ENCODE assay signal across 1 cellular context in the genomic region with DNA sequence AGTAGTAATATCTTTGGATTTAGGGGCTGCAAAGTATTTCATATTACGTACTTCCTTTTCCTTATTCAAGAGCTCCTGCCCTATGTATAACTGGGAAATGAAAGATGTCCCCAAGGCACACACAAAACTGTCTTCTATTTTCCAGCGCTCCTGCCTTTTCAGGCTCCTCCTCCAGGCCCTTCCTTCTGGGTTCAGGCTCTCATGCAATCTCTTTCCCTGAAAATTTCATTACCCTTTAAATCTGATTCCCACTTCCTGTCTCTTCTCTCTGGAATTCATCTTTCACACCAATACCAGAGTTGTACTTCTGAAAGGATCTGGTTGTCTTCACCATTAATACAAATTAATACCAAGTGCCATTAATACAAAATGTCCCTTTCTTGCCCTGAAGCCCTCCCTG.
TF ChIP-seq lines count a peak whose summit lies in the region.

No MANE protein-coding gene starts in this region.

TF ChIP-seq in SK-N-SH treated with all-trans-retinoic acid at 6 μM for 48 hours, 23 proteins besides CTCF, POLR2A, EP300 and RAD21:
- TF ChIP-seq ESRRG (CRISPR knock-in tag; IDR thresholded peaks at IDR 0.05) (no peak), ZFP3 (CRISPR knock-in tag; IDR thresholded peaks at IDR 0.05) (no peak), ZFP30 (CRISPR knock-in tag; IDR thresholded peaks at IDR 0.05) (no peak), PPARA (CRISPR knock-in tag; IDR thresholded peaks at IDR 0.05; ENCODE audit: borderline replicate concordance) (no peak)
- TF ChIP-seq, protein P1, sequence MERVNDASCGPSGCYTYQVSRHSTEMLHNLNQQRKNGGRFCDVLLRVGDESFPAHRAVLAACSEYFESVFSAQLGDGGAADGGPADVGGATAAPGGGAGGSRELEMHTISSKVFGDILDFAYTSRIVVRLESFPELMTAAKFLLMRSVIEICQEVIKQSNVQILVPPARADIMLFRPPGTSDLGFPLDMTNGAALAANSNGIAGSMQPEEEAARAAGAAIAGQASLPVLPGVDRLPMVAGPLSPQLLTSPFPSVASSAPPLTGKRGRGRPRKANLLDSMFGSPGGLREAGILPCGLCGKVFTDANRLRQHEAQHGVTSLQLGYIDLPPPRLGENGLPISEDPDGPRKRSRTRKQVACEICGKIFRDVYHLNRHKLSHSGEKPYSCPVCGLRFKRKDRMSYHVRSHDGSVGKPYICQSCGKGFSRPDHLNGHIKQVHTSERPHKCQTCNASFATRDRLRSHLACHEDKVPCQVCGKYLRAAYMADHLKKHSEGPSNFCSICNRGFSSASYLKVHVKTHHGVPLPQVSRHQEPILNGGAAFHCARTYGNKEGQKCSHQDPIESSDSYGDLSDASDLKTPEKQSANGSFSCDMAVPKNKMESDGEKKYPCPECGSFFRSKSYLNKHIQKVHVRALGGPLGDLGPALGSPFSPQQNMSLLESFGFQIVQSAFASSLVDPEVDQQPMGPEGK (CRISPR knock-in tag; IDR thresholded peaks at IDR 0.05; ENCODE audit: borderline replicate concordance), result no peak
- TF ChIP-seq, protein P2, sequence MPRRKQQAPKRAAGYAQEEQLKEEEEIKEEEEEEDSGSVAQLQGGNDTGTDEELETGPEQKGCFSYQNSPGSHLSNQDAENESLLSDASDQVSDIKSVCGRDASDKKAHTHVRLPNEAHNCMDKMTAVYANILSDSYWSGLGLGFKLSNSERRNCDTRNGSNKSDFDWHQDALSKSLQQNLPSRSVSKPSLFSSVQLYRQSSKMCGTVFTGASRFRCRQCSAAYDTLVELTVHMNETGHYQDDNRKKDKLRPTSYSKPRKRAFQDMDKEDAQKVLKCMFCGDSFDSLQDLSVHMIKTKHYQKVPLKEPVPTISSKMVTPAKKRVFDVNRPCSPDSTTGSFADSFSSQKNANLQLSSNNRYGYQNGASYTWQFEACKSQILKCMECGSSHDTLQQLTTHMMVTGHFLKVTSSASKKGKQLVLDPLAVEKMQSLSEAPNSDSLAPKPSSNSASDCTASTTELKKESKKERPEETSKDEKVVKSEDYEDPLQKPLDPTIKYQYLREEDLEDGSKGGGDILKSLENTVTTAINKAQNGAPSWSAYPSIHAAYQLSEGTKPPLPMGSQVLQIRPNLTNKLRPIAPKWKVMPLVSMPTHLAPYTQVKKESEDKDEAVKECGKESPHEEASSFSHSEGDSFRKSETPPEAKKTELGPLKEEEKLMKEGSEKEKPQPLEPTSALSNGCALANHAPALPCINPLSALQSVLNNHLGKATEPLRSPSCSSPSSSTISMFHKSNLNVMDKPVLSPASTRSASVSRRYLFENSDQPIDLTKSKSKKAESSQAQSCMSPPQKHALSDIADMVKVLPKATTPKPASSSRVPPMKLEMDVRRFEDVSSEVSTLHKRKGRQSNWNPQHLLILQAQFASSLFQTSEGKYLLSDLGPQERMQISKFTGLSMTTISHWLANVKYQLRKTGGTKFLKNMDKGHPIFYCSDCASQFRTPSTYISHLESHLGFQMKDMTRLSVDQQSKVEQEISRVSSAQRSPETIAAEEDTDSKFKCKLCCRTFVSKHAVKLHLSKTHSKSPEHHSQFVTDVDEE (CRISPR knock-in tag; IDR thresholded peaks at IDR 0.05), result no peak
- TF ChIP-seq, protein P3, sequence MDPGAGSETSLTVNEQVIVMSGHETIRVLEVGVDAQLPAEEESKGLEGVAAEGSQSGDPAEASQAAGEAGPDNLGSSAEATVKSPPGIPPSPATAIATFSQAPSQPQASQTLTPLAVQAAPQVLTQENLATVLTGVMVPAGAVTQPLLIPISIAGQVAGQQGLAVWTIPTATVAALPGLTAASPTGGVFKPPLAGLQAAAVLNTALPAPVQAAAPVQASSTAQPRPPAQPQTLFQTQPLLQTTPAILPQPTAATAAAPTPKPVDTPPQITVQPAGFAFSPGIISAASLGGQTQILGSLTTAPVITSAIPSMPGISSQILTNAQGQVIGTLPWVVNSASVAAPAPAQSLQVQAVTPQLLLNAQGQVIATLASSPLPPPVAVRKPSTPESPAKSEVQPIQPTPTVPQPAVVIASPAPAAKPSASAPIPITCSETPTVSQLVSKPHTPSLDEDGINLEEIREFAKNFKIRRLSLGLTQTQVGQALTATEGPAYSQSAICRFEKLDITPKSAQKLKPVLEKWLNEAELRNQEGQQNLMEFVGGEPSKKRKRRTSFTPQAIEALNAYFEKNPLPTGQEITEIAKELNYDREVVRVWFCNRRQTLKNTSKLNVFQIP (CRISPR knock-in tag; IDR thresholded peaks at IDR 0.05; ENCODE audit: borderline replicate concordance, low read depth), result no peak
